In genomic region chr5:150022681-150023080, GRCh38 we compare ENCODE assay signal across 10 cellular contexts. TPM values are rescaled to one million over a fixed set of nuclear protein-coding genes. Genes with fewer than 3 reads are reported as not detected.
DNase-seq lines count a peak whose midpoint lies in the region; ATAC-seq and TF ChIP-seq lines count a peak whose summit lies in the region.
"Had no signal": no experiment of that assay in that cellular context is flagged by ENCODE, and none has a peak within 500 bp of the region (broad histone marks: within the 10 kb centered on the region; RNA-seq: fewer than 3 reads in every experiment).

No MANE protein-coding gene starts in this region.

- no peaks in the 10 kb centered on the region; the same call in 1 of the 2 replicates for H3K79me2 ChIP-seq in GM23338 (replicated peaks; ENCODE audit: insufficient read depth)

- H3K4me1 ChIP-seq in GM23338 (ENCODE audit: insufficient read depth), result no peaks in the 10 kb centered on the region; the same call in 1 of the 2 replicates
- peaks cover 30% of the 10 kb centered on the region for H3K4me1 ChIP-seq in RWPE2 (ENCODE audit: insufficient read depth, poor library complexity, severe bottlenecking)
- H3K4me1 ChIP-seq in gastroesophageal sphincter, result peaks cover 0 to 39% (median 4%) of the 10 kb centered on the region in 3 donors
- peaks cover 0 to 15% (median 13%) of the 10 kb centered on the region in 4 donors for H3K4me1 ChIP-seq in sigmoid colon

- H3K36me3 ChIP-seq in GM23338 (ENCODE audit: insufficient read depth) (peaks cover 46% of the 10 kb centered on the region), RWPE2 (ENCODE audit: low read depth) (peaks cover 86% of the 10 kb centered on the region), gastroesophageal sphincter (peaks cover 7 to 97% of the 10 kb centered on the region in 2 donors), sigmoid colon (peaks cover 11 to 99% (median 45%) of the 10 kb centered on the region in 4 donors)

- TF ChIP-seq POLR2A in gastroesophageal sphincter (IDR thresholded peaks at IDR 0.05) (no peak), sigmoid colon (IDR thresholded peaks at IDR 0.05) (no peak)

- no peak for DNase-seq in GM23338 (ENCODE audit: low spot score)
- no peak for DNase-seq in RWPE2 (ENCODE audit: low spot score)
- DNase-seq in sigmoid colon, result no peak
- DNase-seq in SW480 (ENCODE audit: low spot score), result no peak
- DNase-seq in SIG-M5 (lab: John Stamatoyannopoulos, UW), result no peak
- DNase-seq in activated CD4-positive, alpha-beta T cell treated with anti-CD3 and anti-CD28 coated beads, Interleukin-2, amount 50 U/mL, for 4 hours, result no peak
- DNase-seq in activated CD8-positive, alpha-beta memory T cell treated with anti-CD3 and anti-CD28 coated beads, Interleukin-2, amount 50 U/mL, for 4 hours, result no peak
- DNase-seq: activated CD8-positive, alpha-beta memory T cell treated with anti-CD3 and anti-CD28 coated beads, Interleukin-2, amount 50 U/mL, for 48 hours; stimulated activated CD4-positive, alpha-beta T cell treated with anti-CD3 and anti-CD28 coated beads, Interleukin-15, amount 100 ng/mL, for 24 hours had no signal

- H3K4me1 Mint-ChIP-seq in GM23338, result peaks cover 20% of the 10 kb centered on the region

- no peaks in the 10 kb centered on the region; the same call in 1 of the 2 replicates for H4K20me1 ChIP-seq in GM23338 (replicated peaks; ENCODE audit: insufficient read depth)

- peaks cover 4% of the 10 kb centered on the region for H3K27me3 Mint-ChIP-seq in GM23338 (ENCODE audit: insufficient read depth, low read depth, poor library complexity)

- 0 out of 2 replicates have a peak, but pooled peaks cover 2% of the 10 kb centered on the region for H3F3A ChIP-seq in GM23338 (replicated peaks; ENCODE audit: low read depth)

- no peak overlapping the region for H2AFZ ChIP-seq in GM23338

- peaks cover 69% of the 10 kb centered on the region for H3K36me3 Mint-ChIP-seq in GM23338 (ENCODE audit: low read depth)

- no peak overlapping the region for H3K4me3 Mint-ChIP-seq in GM23338

- H3K27me3 ChIP-seq in GM23338 (ENCODE audit: insufficient read depth) (no peaks in the 10 kb centered on the region), RWPE2 (ENCODE audit: insufficient read depth, poor library complexity, severe bottlenecking) (no peaks in the 10 kb centered on the region), gastroesophageal sphincter (no peaks in the 10 kb centered on the region), sigmoid colon (no peaks in the 10 kb centered on the region)

- WGBS in gastroesophageal sphincter (ENCODE audit: low coverage in 1 of 2), 2 donors, result 79 to 100% methylated on average over 1 to 2 of the region's 2 CpGs
- 94 to 95% methylated on average over 2 of the region's 2 CpGs for WGBS in sigmoid colon, 2 donors

- ATAC-seq in GM23338 (no peak), RWPE2 (ENCODE audit: low read depth) (no peak), gastroesophageal sphincter (no peak)

- H3K4me2 ChIP-seq in GM23338, result no peak overlapping the region

- intact Hi-C loops in sigmoid colon (cut with DNase I), result no loop called here

- no peaks in the 10 kb centered on the region for H3K9me3 Mint-ChIP-seq in GM23338

- TF ChIP-seq CTCF in GM23338 (conservative IDR thresholded peaks at IDR 0.05; ENCODE audit: low read depth in 2 of 2), result no peak
- TF ChIP-seq CTCF in RWPE2 (IDR thresholded peaks at IDR 0.05; ENCODE audit: poor library complexity, severe bottlenecking), result no peak
- no peak for TF ChIP-seq CTCF in gastroesophageal sphincter (IDR thresholded peaks at IDR 0.05)
- no peak for TF ChIP-seq CTCF in sigmoid colon (IDR thresholded peaks at IDR 0.05)

- TF ChIP-seq EP300 in gastroesophageal sphincter (IDR thresholded peaks at IDR 0.05), result no peak
- no peak for TF ChIP-seq EP300 in sigmoid colon (IDR thresholded peaks at IDR 0.05)

- H3K9me3 ChIP-seq in RWPE2 (ENCODE audit: severe bottlenecking), result no peaks in the 10 kb centered on the region
- H3K9me3 ChIP-seq in gastroesophageal sphincter, result no peaks in the 10 kb centered on the region
- no peaks in the 10 kb centered on the region for H3K9me3 ChIP-seq in sigmoid colon

- peak overlapping the region; percentile 91 for H3K27ac Mint-ChIP-seq in GM23338

- no peaks in the 10 kb centered on the region for H3K9me2 ChIP-seq in GM23338 (ENCODE audit: insufficient read depth)

- H3K4me3 ChIP-seq in GM23338 (no peak overlapping the region), RWPE2 (ENCODE audit: severe bottlenecking) (no peak overlapping the region), gastroesophageal sphincter (no peak overlapping the region), sigmoid colon (no peak overlapping the region)

- H3K27ac ChIP-seq in GM23338 (ENCODE audit: low read depth) (0 out of 2 replicates have a peak overlapping the region, but pooled peaks have one; percentile 57), RWPE2 (ENCODE audit: poor library complexity, severe bottlenecking) (peak overlapping the region; percentile 94), gastroesophageal sphincter (peak overlapping the region in 3 of 4 donors; percentile 67 to 76 (median 71)), sigmoid colon (peak overlapping the region in 3 of 4 donors; percentile 46 to 65 (median 49))

TF ChIP-seq in GM23338, 12 proteins besides CTCF, POLR2A, EP300 and RAD21 (continues in another document):
- TF ChIP-seq ETS1 (IDR thresholded peaks at IDR 0.05), result no peak

RNA-seq across cellular contexts. Expression of gene HMGXB3, which starts 22.1 kb away (rescaled TPM):
- 27.0 and 37.9 TPM in 2 replicates for total RNA-seq in GM23338 (2014; rRNA removed; shearing (Covaris generic))
- 9.4 and 10.6 TPM in 2 replicates for polyA plus RNA-seq in GM23338 (2016; fragmentation: Nextera tagmentation; extraction: Ambion mirVana)
- 10 to 100 TPM; 21.8 to 30.2 (median 24.2) TPM for total RNA-seq in gastroesophageal sphincter
- 10 to 100 TPM; 13.9 to 28.8 (median 21.0) TPM for total RNA-seq in sigmoid colon
- 10 to 100 TPM in 1 of 3 donors, 1 to 10 TPM in 2; 3.6 to 22.5 (median 6.5) TPM for polyA plus RNA-seq in sigmoid colon

RNA-seq across cellular contexts. Expression of gene TIGD6, which starts 22.2 kb away (rescaled TPM):
- total RNA-seq in GM23338 (2014; rRNA removed; shearing (Covaris generic)), result 1.7 and 2.1 TPM in 2 replicates
- polyA plus RNA-seq in GM23338 (2016; fragmentation: Nextera tagmentation; extraction: Ambion mirVana) (1.4 and 2.1 TPM in 2 replicates), sigmoid colon (1 to 10 TPM in 2 of 3 donors, under 1 TPM in 1; 0.60 to 2.4 (median 1.4) TPM)
- total RNA-seq in gastroesophageal sphincter (1 to 10 TPM; 2.4 to 5.1 (median 3.8) TPM), sigmoid colon (10 to 100 TPM in 1 of 4 donors, 1 to 10 TPM in 3; 1.6 to 11.4 (median 3.8) TPM)
